Comparison of ENCODE assay signal across 21 cellular contexts in the genomic region with DNA sequence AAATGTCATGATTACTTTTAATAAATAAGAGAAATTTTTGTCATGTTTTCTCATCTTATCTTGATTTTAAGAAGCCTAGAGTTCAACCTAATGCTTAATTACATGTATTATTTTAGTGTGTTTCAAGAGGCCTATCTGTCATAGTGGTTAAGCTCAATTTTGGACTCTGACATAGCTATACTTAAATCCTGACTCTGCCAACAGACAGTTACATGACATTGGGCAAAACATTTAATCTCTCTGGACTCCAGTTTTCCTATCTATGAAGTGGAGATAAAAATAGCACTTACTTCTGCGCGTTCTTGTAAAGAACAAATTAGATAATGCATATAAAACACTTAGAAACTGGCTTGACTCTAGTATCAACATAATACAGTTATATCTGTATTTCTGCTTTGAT.
A peak's percentile ranks its signal among the peaks of the same experiment; 100 is the strongest.
DNase-seq lines count a peak whose midpoint lies in the region; ATAC-seq and TF ChIP-seq lines count a peak whose summit lies in the region.
"Had no signal": no experiment of that assay in that cellular context is flagged by ENCODE, and none has a peak within 500 bp of the region (broad histone marks: within the 10 kb centered on the region; RNA-seq: fewer than 3 reads in every experiment).

No MANE protein-coding gene starts in this region.

- ATAC-seq in Right ventricle myocardium inferior (peak; percentile 57), left cardiac atrium (peak; percentile 61 to 70)
- ATAC-seq: A549, HCT116 had no signal

- H3K4me1 ChIP-seq in OCI-LY3 (ENCODE audit: low read length), result peaks cover 67% of the 10 kb centered on the region
- H3K4me1 ChIP-seq: A549 had no signal

- H3K79me2 ChIP-seq in OCI-LY3 (ENCODE audit: low read length), result no peaks in the 10 kb centered on the region

- H3K27me3 ChIP-seq in OCI-LY3 (ENCODE audit: low read depth, low read length) (no peaks in the 10 kb centered on the region), H7 (ENCODE audit: control insufficient read depth, insufficient read depth, low read length) (no peaks in the 10 kb centered on the region)
- H3K27me3 ChIP-seq: BLaER1 treated with 17β-estradiol and CSF1 and Interleukin-3, amounts not matched to agents 10 nM and 100 nM had no signal

- H3K4me2 ChIP-seq in OCI-LY3 (ENCODE audit: low read length), result peak overlapping the region; percentile 51
- H3K4me2 ChIP-seq: A549 had no signal

- no peak overlapping the region for H2AFZ ChIP-seq in OCI-LY3 (ENCODE audit: low read depth, low read length)
- H2AFZ ChIP-seq: GM23248 had no signal

- H3K36me3 ChIP-seq in OCI-LY3 (replicated peaks; ENCODE audit: low read depth, low read length), result peaks cover 24% of the 10 kb centered on the region
- H3K36me3 ChIP-seq in H7 (replicated peaks; ENCODE audit: control insufficient read depth, insufficient read depth, low read length), result no peaks in the 10 kb centered on the region
- H3K36me3 ChIP-seq: BLaER1 treated with 17β-estradiol and CSF1 and Interleukin-3, amounts not matched to agents 10 nM and 100 nM had no signal

- DNase-seq in Right ventricle myocardium inferior (ENCODE audit: missing footprints), result no peak
- DNase-seq in cardiac septum (ENCODE audit: low spot score), result no peak
- no peak for DNase-seq in left cardiac atrium
- DNase-seq in CD1c-positive myeloid dendritic cell (ENCODE audit: extremely low spot score), result no peak
- DNase-seq in NK-92 treated with Interleukin-12 subunit alpha and Interleukin-12 subunit beta, amount 100 ng/mL, for 24 hours (lab: John Stamatoyannopoulos, UW), result no peak
- DNase-seq in H7, result no peak
- DNase-seq: CD4-positive, CD25-positive, alpha-beta regulatory T cell; CD8-positive, alpha-beta memory T cell; COR-L47; DMS 273 treated with DMSO at 0.1 percent for 48 hours; DMS53; DND-41; EL; GM23248; HFFc6 had no signal

- H3K27ac ChIP-seq in OCI-LY3 (ENCODE audit: low read length), result peak overlapping the region; percentile 99
- H3K27ac ChIP-seq: 22Rv1; A549; BLaER1 treated with 17β-estradiol and CSF1 and Interleukin-3, amounts not matched to agents 10 nM and 100 nM; GM23248; HL-60 had no signal

- intact Hi-C loops in Right ventricle myocardium inferior (cut with DNase I), result no loop called here
- intact Hi-C loops in cardiac septum (cut with DNase I), result no loop called here
- intact Hi-C loops in left cardiac atrium (cut with DNase I), result no loop called here

- no peaks in the 10 kb centered on the region for H4K20me1 ChIP-seq in OCI-LY3 (ENCODE audit: insufficient read depth, low read length)
- H4K20me1 ChIP-seq: BLaER1 treated with 17β-estradiol and CSF1 and Interleukin-3, amounts not matched to agents 10 nM and 100 nM had no signal

- no peak for TF ChIP-seq CTCF in OCI-LY3 (IDR thresholded peaks at IDR 0.05; ENCODE audit: low read depth, low read length)

- H3K9me3 ChIP-seq in OCI-LY3 (ENCODE audit: insufficient read depth, low read length), result no peaks in the 10 kb centered on the region
- H3K9me3 ChIP-seq: A549; BLaER1 treated with 17β-estradiol and CSF1 and Interleukin-3, amounts not matched to agents 10 nM and 100 nM had no signal

- H3K4me3 ChIP-seq in OCI-LY3 (ENCODE audit: low read length) (peak overlapping the region; percentile 5; the same call in 1 of the 2 replicates), H7 (ENCODE audit: insufficient read depth, low read depth, low read length) (no peak overlapping the region)
- H3K4me3 ChIP-seq: A549; BLaER1 treated with 17β-estradiol and CSF1 and Interleukin-3, amounts not matched to agents 10 nM and 100 nM; GM23248 had no signal

- H3K9ac ChIP-seq in OCI-LY3 (ENCODE audit: low read length), result peak overlapping the region; percentile 68
- H3K9ac ChIP-seq: BLaER1 treated with 17β-estradiol and CSF1 and Interleukin-3, amounts not matched to agents 10 nM and 100 nM; GM23248 had no signal
